In the genomic region with DNA sequence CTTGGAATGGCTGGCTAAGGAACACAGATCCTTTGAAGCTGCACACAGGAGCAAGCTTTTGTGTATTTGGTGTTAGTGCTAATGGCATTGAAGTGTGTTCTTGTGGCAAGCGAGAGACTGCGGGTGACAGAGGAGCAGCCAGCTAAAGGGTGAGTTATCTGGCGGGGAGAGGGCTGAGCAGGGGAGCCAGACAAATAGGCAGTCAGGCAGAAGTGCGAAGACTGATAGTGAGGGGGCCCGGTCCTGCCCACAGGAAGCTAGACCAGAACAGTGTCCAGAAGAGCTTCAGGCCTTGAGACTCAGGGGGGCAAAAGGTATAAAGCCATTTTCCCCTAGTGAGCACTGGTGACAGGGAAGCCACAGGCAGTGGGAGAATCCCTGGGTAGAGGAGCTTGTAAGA, we compare ENCODE assay signal across 17 cellular contexts. TPM values are rescaled to one million over a fixed set of nuclear protein-coding genes. Genes with fewer than 3 reads are reported as not detected.
DNase-seq lines count a peak whose midpoint lies in the region; ATAC-seq and TF ChIP-seq lines count a peak whose summit lies in the region.
"Had no signal": no experiment of that assay in that cellular context is flagged by ENCODE, and none has a peak within 500 bp of the region (broad histone marks: within the 10 kb centered on the region; RNA-seq: fewer than 3 reads in every experiment).

No MANE protein-coding gene starts in this region.

- H3K27me3 ChIP-seq in right atrium auricular region (no peaks in the 10 kb centered on the region), vagina (no peaks in the 10 kb centered on the region)
- H3K27me3 ChIP-seq: BLaER1 had no signal

- H3K9me3 ChIP-seq in right atrium auricular region (no peaks in the 10 kb centered on the region), vagina (no peaks in the 10 kb centered on the region)
- H3K9me3 ChIP-seq: BLaER1, Caco-2 had no signal

- no peak overlapping the region for H3K4me3 ChIP-seq in right atrium auricular region
- no peak overlapping the region for H3K4me3 ChIP-seq in vagina
- H3K4me3 ChIP-seq: BLaER1 had no signal

- DNase-seq in right atrium auricular region (ENCODE audit: low spot score) (peak; percentile 38), left ventricle myocardium superior (no peak), ecto neural progenitor cell (ENCODE audit: low spot score) (peak; percentile 11), vagina (ENCODE audit: extremely low spot score in 2 of 2) (peak; percentile 29 to 40), NCI-H2196 (lab: John Stamatoyannopoulos, UW; ENCODE audit: unreplicated experiment) (no peak)
- DNase-seq: Caco-2; CD4-positive, CD25-positive, alpha-beta regulatory T cell; DMS153; DND-41; GDM1; GOT3; HCEC 1CT had no signal

- no peak overlapping the region for H3K27ac ChIP-seq in right atrium auricular region
- no peak overlapping the region for H3K27ac ChIP-seq in vagina
- H3K27ac ChIP-seq: 22Rv1, BLaER1, C4-2B had no signal

- ATAC-seq in left ventricle myocardium superior (no peak), GM18517 (IDR thresholded peaks at IDR 0.05; ENCODE audit: unreplicated experiment) (no peak)
- ATAC-seq: CD8-positive, alpha-beta T cell had no signal

- H3K4me1 ChIP-seq in right atrium auricular region: no peaks in the 10 kb centered on the region
- H3K4me1 ChIP-seq in vagina: no peaks in the 10 kb centered on the region
- H3K4me1 ChIP-seq: Caco-2 had no signal

- TF ChIP-seq POLR2A in vagina (IDR thresholded peaks at IDR 0.05): no peak

- H3K36me3 ChIP-seq in right atrium auricular region: no peaks in the 10 kb centered on the region
- H3K36me3 ChIP-seq in vagina: no peaks in the 10 kb centered on the region
- H3K36me3 ChIP-seq: BLaER1 had no signal

- intact Hi-C loops in left ventricle myocardium superior (cut with micrococcal nuclease) (no loop called here), vagina (cut with DNase I) (no loop called here)

- TF ChIP-seq CTCF in right atrium auricular region (IDR thresholded peaks at IDR 0.05) (no peak), vagina (IDR thresholded peaks at IDR 0.05) (no peak)

RNA-seq across cellular contexts. Expression of a gene that starts 49.6 kb away (rescaled TPM):
- total RNA-seq in right atrium auricular region: 1 to 10 TPM in 1 of 2 donors, under 1 TPM in 1; 0.56 to 3.3 TPM
- 2.3 TPM for total RNA-seq in left ventricle myocardium superior
- total RNA-seq in vagina: 3.2 TPM
- total RNA-seq: Caco-2 had no signal

Comparison
In these comparisons a context has a peak if more than half of its experiments do, and no peak if none do; other contexts are left out.
1. DNase-seq: peak in right atrium auricular region (single experiment), ecto neural progenitor cell (single experiment) and vagina (2 of 2); none in left ventricle myocardium superior (single experiment) and NCI-H2196 (single experiment).